17 cellular contexts compared by ENCODE assay signal in the genomic region with DNA sequence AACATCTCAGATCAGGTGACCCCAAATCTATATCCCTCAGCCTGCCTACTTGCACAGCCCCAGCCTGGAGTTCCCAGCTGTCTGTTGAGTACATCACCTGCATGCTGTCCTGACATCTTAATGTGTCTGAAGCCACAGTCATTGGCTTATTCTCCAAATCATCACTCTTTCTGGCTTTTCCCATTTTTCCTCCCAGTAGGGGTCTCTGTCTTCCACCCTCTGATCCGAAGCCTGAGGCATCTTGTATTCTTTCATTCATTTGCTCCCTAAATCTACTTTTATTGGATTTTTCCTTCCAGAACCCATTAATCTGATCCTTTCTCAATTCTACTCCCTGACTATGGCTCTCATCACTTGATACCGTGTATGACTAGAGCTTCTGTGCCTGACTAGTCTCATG.
"Had no signal": no experiment of that assay in that cellular context is flagged by ENCODE, and none has a peak within 500 bp of the region (broad histone marks: within the 10 kb centered on the region; RNA-seq: fewer than 3 reads in every experiment).

No MANE protein-coding gene starts in this region.

- H3K27ac ChIP-seq: colonic mucosa, gastrocnemius medialis, heart left ventricle, tibial artery had no signal

- H3K27me3 ChIP-seq: colonic mucosa, gastrocnemius medialis, heart left ventricle, tibial artery had no signal

- ATAC-seq: activated CD8-positive, alpha-beta T cell treated with anti-CD3 and anti-CD28 coated beads for 36 hours; gastrocnemius medialis; heart left ventricle; left ventricle myocardium superior; stimulated activated naive CD8-positive, alpha-beta T cell treated with anti-CD3 and anti-CD28 coated beads, Interleukin-15, Interleukin-2, amounts not matched to agents 100 U/mL and 50 U/mL, for 24 hours had no signal

- H3K4me1 ChIP-seq: colonic mucosa, gastrocnemius medialis, heart left ventricle, tibial artery had no signal

- H3K36me3 ChIP-seq: colonic mucosa, gastrocnemius medialis, heart left ventricle, tibial artery had no signal

- H3K9me3 ChIP-seq: colonic mucosa, gastrocnemius medialis, heart left ventricle, tibial artery had no signal

- DNase-seq: activated CD4-positive, alpha-beta T cell treated with anti-CD3 and anti-CD28 coated beads, Interleukin-2, amount 10 ng/mL, durations not matched to agents 24 days and 14 days; activated CD4-positive, CD25-positive, alpha-beta regulatory T cell; activated CD8-positive, alpha-beta T cell treated with anti-CD3 and anti-CD28 coated beads for 36 hours; activated naive CD4-positive, alpha-beta T cell treated with anti-CD3 and anti-CD28 coated beads for 36 hours; activated T-cell treated with anti-CD3 and anti-CD28 coated beads, Interleukin-2, amount 50 U/mL, for 24 hours; central memory CD4-positive, alpha-beta T cell; colonic mucosa; erythroblast; gastrocnemius medialis; heart left ventricle; immature natural killer cell; kidney glomerular epithelial cell; left ventricle myocardium superior; stimulated activated CD4-positive, alpha-beta T cell treated with anti-CD3 and anti-CD28 coated beads, Interleukin-2, amount 100 ng/mL, for 24 hours; stimulated activated naive CD8-positive, alpha-beta T cell treated with anti-CD3 and anti-CD28 coated beads, Interleukin-15, Interleukin-2, amounts not matched to agents 100 U/mL and 50 U/mL, for 24 hours; substantia nigra; tibial artery had no signal

- H3K4me3 ChIP-seq: colonic mucosa, gastrocnemius medialis, heart left ventricle, tibial artery had no signal
